ENCODE assay signal across 9 cellular contexts in genomic region chr4:73869130-73870055, GRCh38. TPM values are rescaled to one million over a fixed set of nuclear protein-coding genes. Genes with fewer than 3 reads are reported as not detected.
DNase-seq lines count a peak whose midpoint lies in the region; ATAC-seq and TF ChIP-seq lines count a peak whose summit lies in the region.
"Had no signal": no experiment of that assay in that cellular context is flagged by ENCODE, and none has a peak within 500 bp of the region (broad histone marks: within the 10 kb centered on the region; RNA-seq: fewer than 3 reads in every experiment).

Gene CXCL1 (plus strand): TSS chr4:73869393. CDS start chr4:73869471, 78 bp downstream.

- H3K4me3 ChIP-seq in fibroblast of villous mesenchyme (ENCODE audit: low read depth, low read length) = peak within 1 kb of the TSS; percentile 69
- H3K4me3 ChIP-seq in neural progenitor cell = peak within 1 kb of the TSS; percentile 71

- H2AFZ ChIP-seq in neural progenitor cell (replicated peaks) = peak within 1 kb of the TSS; percentile 97

- peaks cover 65% of the 10 kb centered on the region for H3K27me3 ChIP-seq in neural progenitor cell

- H3K36me3 Mint-ChIP-seq in neural progenitor cell = no peaks in the 10 kb centered on the region

- H3K27ac ChIP-seq in neural progenitor cell = no peak within 1 kb of the TSS
- H3K27ac ChIP-seq: HL-60 had no signal

- H3K27ac Mint-ChIP-seq in neural progenitor cell = no peak within 1 kb of the TSS

- ATAC-seq in GM21786 (IDR thresholded peaks at IDR 0.05; ENCODE audit: unreplicated experiment) (no peak), GM19324 (IDR thresholded peaks at IDR 0.05; ENCODE audit: low FRiP score, unreplicated experiment) (no peak), HG03025 (IDR thresholded peaks at IDR 0.05; ENCODE audit: low FRiP score, unreplicated experiment) (no peak)

- no peak within 1 kb of the TSS for H3K9ac ChIP-seq in neural progenitor cell

- H3F3A ChIP-seq in neural progenitor cell (ENCODE audit: low read depth) = no peaks in the 10 kb centered on the region

- H3K36me3 ChIP-seq in neural progenitor cell = no peaks in the 10 kb centered on the region

- H3K4me2 ChIP-seq in neural progenitor cell = peak within 1 kb of the TSS; percentile 88

- H3K9me3 Mint-ChIP-seq in neural progenitor cell = no peaks in the 10 kb centered on the region

- TF ChIP-seq CTCF in fibroblast of villous mesenchyme (IDR thresholded peaks at IDR 0.05; ENCODE audit: insufficient read depth, low read depth, low read length) (no peak), neural progenitor cell (IDR thresholded peaks at IDR 0.05) (no peak)

- H3K79me2 ChIP-seq in neural progenitor cell (ENCODE audit: low read depth) = no peaks in the 10 kb centered on the region

- DNase-seq in EL (peak; percentile 61), RPMI7951 (ENCODE audit: low read depth) (peak; percentile 63), fibroblast of villous mesenchyme (ENCODE audit: low read depth) (no peak), neural progenitor cell (ENCODE audit: low spot score) (peak; percentile 61), SKM-1 (lab: John Stamatoyannopoulos, UW; ENCODE audit: unreplicated experiment) (no peak)

- H3K9me3 ChIP-seq in neural progenitor cell (ENCODE audit: low read depth) = no peaks in the 10 kb centered on the region

- no peaks in the 10 kb centered on the region for H3K4me1 ChIP-seq in neural progenitor cell

- peak within 1 kb of the TSS; percentile 84 for H3K4me3 Mint-ChIP-seq in neural progenitor cell

- H3K4me1 Mint-ChIP-seq in neural progenitor cell = peaks cover 7% of the 10 kb centered on the region

- no peaks in the 10 kb centered on the region for H4K20me1 ChIP-seq in neural progenitor cell (ENCODE audit: low read depth)

- H3K27me3 Mint-ChIP-seq in neural progenitor cell (ENCODE audit: insufficient read depth, low read depth) = peaks cover 3% of the 10 kb centered on the region

RNA-seq across cellular contexts. Expression of gene CXCL1, which starts in this region (rescaled TPM):
- total RNA-seq in RPMI7951 (2014; rRNA removed; shearing (Covaris generic)) = 21.0 and 24.3 TPM in 2 replicates
- total RNA-seq in fibroblast of villous mesenchyme (17.4 and 134 TPM in 2 replicates), neural progenitor cell (ENCODE audit: low replicate concordance) (not detected in 2 replicates)

Comparison
In these comparisons a context has a peak if more than half of its experiments do, and no peak if none do; other contexts are left out.
1. RNA of gene CXCL1 (total RNA-seq): 17.4 to 134 TPM in fibroblast of villous mesenchyme and 21.0 to 24.3 TPM in RPMI7951; not detected in neural progenitor cell; every median in the first group is over 10 times any median in the second.
2. Peak in DNase-seq, H3K4me3 ChIP-seq and H3K4me2 ChIP-seq in neural progenitor cell; RNA of the gene not detected or under 1 TPM.
3. DNase-seq: peak in EL (single experiment) and RPMI7951 (single experiment); none in fibroblast of villous mesenchyme (single experiment) and SKM-1 (single experiment).